Comparison of ENCODE assay signal across 10 cellular contexts in the genomic region with DNA sequence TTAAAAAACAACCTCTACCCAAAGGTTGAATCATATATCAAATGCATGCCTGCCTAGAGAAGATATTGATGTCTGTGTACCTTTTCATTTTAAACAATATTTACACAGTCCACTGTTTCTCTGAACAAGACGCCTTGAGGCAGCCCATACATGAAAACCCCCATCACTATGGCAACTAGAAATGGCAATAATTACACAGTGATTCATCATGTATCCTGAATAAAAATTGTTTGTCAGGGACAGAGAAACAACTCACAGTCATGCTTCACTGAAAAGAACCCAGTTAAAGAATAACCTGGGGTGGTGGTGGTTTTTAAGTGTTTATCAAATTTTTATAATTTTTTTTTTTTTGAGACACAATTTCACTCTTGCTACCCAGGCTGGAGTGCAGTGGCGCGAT. TPM values are rescaled to one million over a fixed set of nuclear protein-coding genes. Genes with fewer than 3 reads are reported as not detected.
A peak's percentile ranks its signal among the peaks of the same experiment; 100 is the strongest.
DNase-seq lines count a peak whose midpoint lies in the region; ATAC-seq, FAIRE-seq and TF ChIP-seq lines count a peak whose summit lies in the region.
"Had no signal": no experiment of that assay in that cellular context is flagged by ENCODE, and none has a peak within 500 bp of the region (broad histone marks: within the 10 kb centered on the region; RNA-seq: fewer than 3 reads in every experiment).

No MANE protein-coding gene starts in this region.

- no peaks in the 10 kb centered on the region for H4K20me1 ChIP-seq in endothelial cell of umbilical vein (replicated peaks; ENCODE audit: control insufficient read depth, extremely low read depth, insufficient read depth, low read length)

- no peaks in the 10 kb centered on the region for H3K9me1 ChIP-seq in endothelial cell of umbilical vein (replicated peaks; ENCODE audit: control insufficient read depth, extremely low read depth, insufficient read depth, low read length)

- POLR2A ChIA-PET in A549 (lab: Yijun Ruan, JAX) = no interaction called here
- POLR2A ChIA-PET in endothelial cell of umbilical vein (lab: Charles Lee) = no interaction called here

- CTCF ChIA-PET in A549 (lab: Yijun Ruan, JAX) (interaction anchor here (1.2 to 2.4 kb wide), 2 partner anchors 30 to 52 kb away, joined by 4 to 15 read pairs; no protein-coding TSS in a partner anchor), endothelial cell of umbilical vein (lab: Charles Lee) (no interaction called here)

- intact Hi-C loops in endothelial cell of umbilical vein (cut with micrococcal nuclease) = no loop called here
- intact Hi-C loops in kidney (cut with DNase I) = no loop called here

- peak; percentile 96 for FAIRE-seq in A549 (lab: Jason Lieb, UNC)
- peak; percentile 77 for FAIRE-seq in endothelial cell of umbilical vein (lab: Jason Lieb, UNC)
- FAIRE-seq in kidney (lab: Jason Lieb, UNC) = no peak

- H3K4me3 Mint-ChIP-seq in immature natural killer cell = no peak overlapping the region

- no peak overlapping the region for H2AFZ ChIP-seq in endothelial cell of umbilical vein (ENCODE audit: low read depth, low read length)

- TF ChIP-seq RAD21 in A549 (conservative IDR thresholded peaks at IDR 0.05 in 1 of 2, IDR thresholded peaks at IDR 0.05 in 1 of 2) = peak in 1 of 2 experiments; percentile 38; a peak in 2 of 5 replicates

- dilution Hi-C loops in endothelial cell of umbilical vein (cut with MboI; ENCODE audit: extremely low pct_ligation_motif_present, low sequenced_read_pairs) = no loop called here

- BruUV-seq in endothelial cell of umbilical vein (replicated peaks; lab: Mats Ljungman, UMichigan) = no TSS peak

- no peaks in the 10 kb centered on the region for H3K9me3 ChIP-seq in A549
- no peaks in the 10 kb centered on the region for H3K9me3 ChIP-seq in endothelial cell of umbilical vein (replicated peaks; ENCODE audit: control insufficient read depth, insufficient read depth, low read length)
- no peaks in the 10 kb centered on the region for H3K9me3 ChIP-seq in kidney (ENCODE audit: control insufficient read depth in 1 of 2, low read length in 2 of 2)
- H3K9me3 ChIP-seq: BE2C had no signal

- TF ChIP-seq CTCF in A549 (IDR thresholded peaks at IDR 0.05) (no peak), endothelial cell of umbilical vein (IDR thresholded peaks at IDR 0.05; ENCODE audit: extremely low read depth in 1 of 2, insufficient read depth in 1 of 2, low read depth in 1 of 2, low read length in 2 of 2) (no peak), kidney (IDR thresholded peaks at IDR 0.05; ENCODE audit: borderline replicate concordance, extremely low read depth, insufficient read depth) (no peak)

- H3K36me3 Mint-ChIP-seq in immature natural killer cell = no peaks in the 10 kb centered on the region

- H3K27ac ChIP-seq in A549 = peak overlapping the region; percentile 95 to 97
- no peak overlapping the region for H3K27ac ChIP-seq in endothelial cell of umbilical vein (ENCODE audit: insufficient read depth, low read depth, low read length)
- peak overlapping the region in 1 of 2 donors; percentile 3 for H3K27ac ChIP-seq in kidney (ENCODE audit: low read depth in 2 of 2, low read length in 2 of 2)

- peak overlapping the region; percentile 17; the same call in 2 of the 3 replicates for H3K4me3 ChIP-seq in A549
- no peak overlapping the region for H3K4me3 ChIP-seq in endothelial cell of umbilical vein (replicated peaks in 1 of 3; ENCODE audit: insufficient read depth in 1 of 3, low read depth in 1 of 3, low read length in 3 of 3)
- H3K4me3 ChIP-seq in kidney (ENCODE audit: low read length in 2 of 2) = no peak overlapping the region

- H3K27me3 Mint-ChIP-seq in immature natural killer cell (ENCODE audit: low read depth in 3 of 3) = peaks cover 0 to 4% (median 3%) of the 10 kb centered on the region in 3 donors

- peak; percentile 78 to 83 for ATAC-seq in A549
- peak; percentile 54 for ATAC-seq in HG02759 (IDR thresholded peaks at IDR 0.05; ENCODE audit: unreplicated experiment)
- no peak for ATAC-seq in HG03469 (IDR thresholded peaks at IDR 0.05; ENCODE audit: unreplicated experiment)

- peaks cover 0 to 5% of the 10 kb centered on the region in 2 experiments for H3K27me3 ChIP-seq in endothelial cell of umbilical vein (ENCODE audit: control insufficient read depth in 2 of 2, insufficient read depth in 2 of 2, low read length in 2 of 2)
- H3K27me3 ChIP-seq: BE2C had no signal

- H3K9ac ChIP-seq in endothelial cell of umbilical vein (replicated peaks; ENCODE audit: extremely low read depth, insufficient read depth, low read length) (no peak overlapping the region), kidney (ENCODE audit: low read length in 2 of 2) (no peak overlapping the region)

- TF ChIP-seq POLR2A in A549 (IDR thresholded peaks at IDR 0.05; ENCODE audit: low read length) (no peak), endothelial cell of umbilical vein (IDR thresholded peaks at IDR 0.05; ENCODE audit: low read depth, low read length) (no peak)

- no peaks in the 10 kb centered on the region for H3K79me2 ChIP-seq in endothelial cell of umbilical vein (ENCODE audit: control insufficient read depth, insufficient read depth, low read length)

- H3K9me3 Mint-ChIP-seq in immature natural killer cell = no peaks in the 10 kb centered on the region

- H3K4me1 ChIP-seq in A549 (peaks cover 78% of the 10 kb centered on the region), endothelial cell of umbilical vein (ENCODE audit: control insufficient read depth, extremely low read depth, insufficient read depth, low read length) (no peaks in the 10 kb centered on the region), kidney (ENCODE audit: control insufficient read depth in 1 of 2, insufficient read depth in 1 of 2, low read depth in 1 of 2, low read length in 2 of 2) (no peaks in the 10 kb centered on the region)
- H3K4me1 ChIP-seq: BE2C had no signal

- no peak overlapping the region for H3K27ac Mint-ChIP-seq in immature natural killer cell

- peak; percentile 86 to 91; a peak in 3 of 5 replicates for TF ChIP-seq EP300 in A549 (IDR thresholded peaks at IDR 0.05)

- 0% methylated on average over 3 of the region's 3 CpGs for WGBS in A549 (ENCODE audit: missing lambda C conversion rate)

- peak overlapping the region; percentile 82 for H3K4me2 ChIP-seq in A549
- H3K4me2 ChIP-seq in endothelial cell of umbilical vein (ENCODE audit: insufficient read depth, low read length) = no peak overlapping the region

- H3K36me3 ChIP-seq in endothelial cell of umbilical vein (ENCODE audit: control insufficient read depth in 2 of 2, extremely low read depth in 1 of 2, insufficient read depth in 2 of 2, low read length in 2 of 2) (no peaks in the 10 kb centered on the region), kidney (ENCODE audit: control insufficient read depth in 1 of 2, insufficient read depth in 2 of 2, low read length in 2 of 2) (no peaks in the 10 kb centered on the region)

- no peaks in the 10 kb centered on the region for H3K4me1 Mint-ChIP-seq in immature natural killer cell

- DNase-seq in A549 (ENCODE audit: low read depth in 1 of 2, low spot score in 1 of 2) = peak; percentile 73 to 97
- peak; percentile 59 for DNase-seq in NCI-H748 treated with DMSO at 0.1 percent for 48 hours (lab: John Stamatoyannopoulos, UW)
- peak; percentile 78 for DNase-seq in endothelial cell of umbilical vein (ENCODE audit: low read depth, low spot score)
- no peak for DNase-seq in activated gamma-delta T cell treated with Interleukin-2 at 50 U/mL for 16 hours
- DNase-seq in immature natural killer cell = no peak
- no peak for DNase-seq in kidney
- DNase-seq: activated CD4-positive, alpha-beta T cell treated with anti-CD3 and anti-CD28 coated beads, Interleukin-2, amount 50 U/mL, for 1 hour; BE2C had no signal

TF ChIP-seq in A549, 52 proteins besides CTCF, POLR2A, EP300 and RAD21 (continues in another document):
- TF ChIP-seq CEBPB (IDR thresholded peaks at IDR 0.05) (peak in 1 of 2 experiments; percentile 62; a peak in 1 of 4 replicates), GATA3 (IDR thresholded peaks at IDR 0.05; ENCODE audit: borderline replicate concordance) (peak; percentile 93), MAFK (IDR thresholded peaks at IDR 0.05; ENCODE audit: partially characterized antibody) (peak; percentile 66), NFE2L2 (conservative IDR thresholded peaks at IDR 0.05; ENCODE audit: low read length) (no peak)

TF ChIP-seq in endothelial cell of umbilical vein, 7 proteins besides CTCF, POLR2A, EP300 and RAD21:
- TF ChIP-seq JUN (IDR thresholded peaks at IDR 0.05; ENCODE audit: borderline replicate concordance, insufficient read depth, insufficient read length, low read depth) = peak; percentile 29
- no peak for TF ChIP-seq FOS (IDR thresholded peaks at IDR 0.05; ENCODE audit: borderline replicate concordance, insufficient read depth, low read length)
TF ChIP-seq in endothelial cell of umbilical vein: peak in this region for 1.

RNA-seq across cellular contexts. Expression of gene DNAJC12, which starts 19.7 kb away (rescaled TPM):
- polyA plus RNA-seq in A549 (2011; rRNA removed) = 80.0 and 87.9 TPM in 2 replicates
- polyA plus RNA-seq in A549 (2012; cell fraction: cytosol; rRNA removed) = 15.4 and 15.5 TPM in 2 replicates
- polyA plus RNA-seq in A549 (2012; cell fraction: nucleus; rRNA removed) = 3.5 and 7.5 TPM in 2 replicates
- polyA plus RNA-seq in A549 (2017; fragmentation: RNase III; extraction: RNeasy Plus Mini Kit Qiagen cat#74134 plus additional on column Dnase treatment) = 13.1 to 19.8 TPM (median 19.1 TPM) in 3 replicates
- polyA minus RNA-seq in A549 (2011; rRNA and poly(A)+ RNA removed) = 5.2 and 5.8 TPM in 2 replicates
- total RNA-seq in endothelial cell of umbilical vein = 1.0 and 2.4 TPM in 2 replicates
- 0.27 and 0.54 TPM in 2 replicates for polyA plus RNA-seq in endothelial cell of umbilical vein
- polyA plus RNA-seq in endothelial cell of umbilical vein (2011; cell fraction: cytosol; rRNA removed) = 0.70 and 1.1 TPM in 2 replicates
- 0.37 and 0.46 TPM in 2 replicates for polyA plus RNA-seq in endothelial cell of umbilical vein (2011; cell fraction: nucleus; rRNA removed)
- 11.7 and 13.8 TPM in 2 replicates for polyA plus RNA-seq in endothelial cell of umbilical vein (2012)
- polyA minus RNA-seq in endothelial cell of umbilical vein = 0.47 TPM in 1 of 2 replicates, not detected in the other
- 17.9 TPM for polyA minus RNA-seq in endothelial cell of umbilical vein (2011; cell fraction: cytosol; rRNA and poly(A)+ RNA removed)
- 0.43 and 0.77 TPM in 2 replicates for polyA minus RNA-seq in endothelial cell of umbilical vein (2011; cell fraction: nucleus; rRNA and poly(A)+ RNA removed)
- polyA plus RNA-seq in immature natural killer cell = under 1 TPM in 1 of 3 donors, not detected in 2; 0.44 TPM
- 2.5 TPM for total RNA-seq in kidney
- polyA plus RNA-seq in kidney (ENCODE audit: insufficient read depth, low read depth, low replicate concordance) = 33.9 TPM

Comparison
In these comparisons a context has a peak if more than half of its experiments do, and no peak if none do; other contexts are left out.
1. DNase-seq: peak in A549 (2 of 2), NCI-H748 treated with DMSO at 0.1 percent for 48 hours (single experiment) and endothelial cell of umbilical vein (single experiment); none in activated gamma-delta T cell treated with Interleukin-2 at 50 U/mL for 16 hours (single experiment), immature natural killer cell (0 of 3) and kidney (single experiment).